ENCODE assay signal across 8 cellular contexts in genomic region chr19:50922316-50922853, GRCh38. TPM values are rescaled to one million over a fixed set of nuclear protein-coding genes. Genes with fewer than 3 reads are reported as not detected.
A peak's percentile ranks its signal among the peaks of the same experiment; 100 is the strongest.
DNase-seq lines count a peak whose midpoint lies in the region; ATAC-seq and TF ChIP-seq lines count a peak whose summit lies in the region.

No MANE protein-coding gene starts in this region.

- H3K9me3 ChIP-seq in WERI-Rb-1 (ENCODE audit: severe bottlenecking) (peaks cover 6% of the 10 kb centered on the region), breast epithelium (no peaks in the 10 kb centered on the region)

- H3K4me1 ChIP-seq in breast epithelium: no peaks in the 10 kb centered on the region

- H3K36me3 ChIP-seq in WERI-Rb-1: no peaks in the 10 kb centered on the region
- H3K36me3 ChIP-seq in breast epithelium: no peaks in the 10 kb centered on the region

- ATAC-seq in HG02798 (IDR thresholded peaks at IDR 0.05; ENCODE audit: poor library complexity, unreplicated experiment): peak; percentile 71

- no peak overlapping the region for H3K27ac ChIP-seq in WERI-Rb-1
- H3K27ac ChIP-seq in breast epithelium: peak overlapping the region in 1 of 2 donors; percentile 2

- DNase-seq in DMS79 (lab: John Stamatoyannopoulos, UW): peak; percentile 40
- peak; percentile 97 for DNase-seq in NCI-H2196 (lab: John Stamatoyannopoulos, UW; ENCODE audit: unreplicated experiment)
- DNase-seq in WERI-Rb-1: peak; percentile 78
- peak; percentile 60 to 72 for DNase-seq in breast epithelium (ENCODE audit: low spot score in 2 of 2)
- DNase-seq in iPS-NIHi7 (ENCODE audit: extremely low spot score): peak; percentile 94
- DNase-seq in stimulated activated CD4-positive, alpha-beta T cell treated with anti-CD3 and anti-CD28 coated beads, Interleukin-15, amount 100 ng/mL, for 1 hour (ENCODE audit: low read depth in 1 of 2, low spot score in 1 of 2): peak; percentile 46 to 49
- no peak for DNase-seq in T1000 (lab: John Stamatoyannopoulos, UW)

- H3K27me3 ChIP-seq in WERI-Rb-1 (ENCODE audit: insufficient read depth, low read depth, severe bottlenecking): peaks cover 82% of the 10 kb centered on the region
- no peaks in the 10 kb centered on the region for H3K27me3 ChIP-seq in breast epithelium

- intact Hi-C loops in breast epithelium (cut with DNase I; ENCODE audit: low total_unique reads): no loop called here

- TF ChIP-seq CTCF in WERI-Rb-1 (IDR thresholded peaks at IDR 0.05; ENCODE audit: low read depth, low read length) (peak; percentile 76), breast epithelium (IDR thresholded peaks at IDR 0.05) (peak; percentile 73 to 80 (median 77))

- H3K4me3 ChIP-seq in WERI-Rb-1 (ENCODE audit: low read depth, low read length) (no peak overlapping the region), breast epithelium (no peak overlapping the region)

- TF ChIP-seq POLR2A in breast epithelium (IDR thresholded peaks at IDR 0.05): no peak

RNA-seq across cellular contexts. Expression of gene KLK4, which starts 11.2 kb away (rescaled TPM):
- not detected for total RNA-seq in breast epithelium

RNA-seq across cellular contexts. Expression of gene KLK5, which starts 30.5 kb away (rescaled TPM):
- 100 to 1,000 TPM in 1 of 3 donors, 10 to 100 TPM in 1, not detected in 1; 16.1 to 182 TPM for total RNA-seq in breast epithelium

RNA-seq across cellular contexts. Expression of gene KLK6, which starts 47.0 kb away (rescaled TPM):
- total RNA-seq in breast epithelium: 10 to 100 TPM in 1 of 3 donors, under 1 TPM in 1, not detected in 1; 0.98 to 14.8 TPM

RNA-seq across cellular contexts. Expression of gene KLK2, which starts 49.1 kb away (rescaled TPM):
- total RNA-seq in breast epithelium: 10 to 100 TPM in 1 of 3 donors, under 1 TPM in 2; 0.44 to 14.7 (median 0.48) TPM
